Comparison of ENCODE assay signal across 21 cellular contexts in genomic region chr20:19679931-19680330, GRCh38.
DNase-seq lines count a peak whose midpoint lies in the region; ATAC-seq, FAIRE-seq and TF ChIP-seq lines count a peak whose summit lies in the region.
"Had no signal": no experiment of that assay in that cellular context is flagged by ENCODE, and none has a peak within 500 bp of the region (broad histone marks: within the 10 kb centered on the region; RNA-seq: fewer than 3 reads in every experiment).

No MANE protein-coding gene starts in this region.

- WGBS in IMR-90 (ENCODE audit: extremely low coverage in 2 of 2, insufficient read length in 1 of 2), 2 experiments, result 37% methylated on average over 2 of the region's 3 CpGs; no CpG with 5 or more reads in 1 of the 2 experiments
- 84% methylated on average over 3 of the region's 3 CpGs; no CpG with 5 or more reads in 1 of the 2 experiments for WGBS in H1 (ENCODE audit: extremely low coverage in 1 of 2, insufficient coverage in 1 of 2, insufficient read length in 1 of 2, insufficient replicate concordance in 2 of 2, low coverage in 1 of 2, low lambda C conversion rate in 2 of 2, missing lambda C conversion rate in 1 of 2), 2 experiments

- H3K4ac ChIP-seq in IMR-90 (ENCODE audit: low read depth, low read length), result no peak overlapping the region
- peak overlapping the region; percentile 47 for H3K4ac ChIP-seq in H1 (replicated peaks; ENCODE audit: insufficient read length, low read depth, low read length)

- intact Hi-C loops in IMR-90 (cut with micrococcal nuclease), result no loop called here

- H3K36me3 ChIP-seq in HEK293 (ENCODE audit: control insufficient read depth in 2 of 2, insufficient read depth in 1 of 2, low read length in 2 of 2), result no peaks in the 10 kb centered on the region
- H3K36me3 ChIP-seq in IMR-90 (ENCODE audit: control insufficient read depth, insufficient read depth, low read length), result no peaks in the 10 kb centered on the region
- H3K36me3 ChIP-seq in H1 (ENCODE audit: control insufficient read depth in 2 of 4, insufficient read depth in 4 of 4, low read length in 3 of 4), result peaks cover 0 to 4% (median 0%) of the 10 kb centered on the region in 4 experiments; a peak in 1 of 8 replicates
- H3K36me3 ChIP-seq: BLaER1, HAP-1 had no signal

- H3K4me1 ChIP-seq in HEK293 (ENCODE audit: control insufficient read depth, insufficient read depth, low read length) (no peaks in the 10 kb centered on the region), IMR-90 (ENCODE audit: control insufficient read depth, insufficient read depth, low read length) (no peaks in the 10 kb centered on the region), H1 (replicated peaks in 1 of 4; ENCODE audit: control insufficient read depth in 3 of 4, insufficient read depth in 4 of 4, low read length in 3 of 4) (no peaks in the 10 kb centered on the region)
- H3K4me1 ChIP-seq: BLaER1, Caco-2, HAP-1 had no signal

- TF ChIP-seq EP300 in H1 (IDR thresholded peaks at IDR 0.05; ENCODE audit: borderline replicate concordance in 1 of 2, low read depth in 2 of 2, low read length in 2 of 2), result no peak

- H3K18ac ChIP-seq in IMR-90 (ENCODE audit: low read depth, low read length) (no peak overlapping the region), H1 (ENCODE audit: extremely low read depth, low read length) (no peak overlapping the region)

- H3K27ac Mint-ChIP-seq in T-cell, result no peak overlapping the region
- H3K27ac Mint-ChIP-seq: B cell; CD4-positive, CD25-positive, alpha-beta regulatory T cell; CD8-positive, alpha-beta T cell; GM23338 had no signal

- H3K27me3 Mint-ChIP-seq in T-cell, result no peaks in the 10 kb centered on the region

- no peak for FAIRE-seq in H1 (lab: Jason Lieb, UNC)
- FAIRE-seq in urothelium cell line (lab: Jason Lieb, UNC), result peak; percentile 94
- FAIRE-seq: G401.6, GM12878, GM18507, H54 had no signal

- H4K91ac ChIP-seq in IMR-90 (ENCODE audit: insufficient read depth, low read depth, low read length), result no peak overlapping the region
- no peak overlapping the region for H4K91ac ChIP-seq in H1 (replicated peaks; ENCODE audit: insufficient read length, low read length)

- H3K56ac ChIP-seq in IMR-90 (ENCODE audit: extremely low read depth, insufficient read depth, low read length) (no peak overlapping the region), H1 (replicated peaks; ENCODE audit: insufficient read length, low read depth, low read length) (no peak overlapping the region)

- no TSS peak for BruUV-seq in IMR-90 (replicated peaks; lab: Mats Ljungman, UMichigan)

- H3K9me1 ChIP-seq in IMR-90 (ENCODE audit: insufficient read depth, low read length), result no peaks in the 10 kb centered on the region

- H2AK9ac ChIP-seq in IMR-90 (replicated peaks; ENCODE audit: low read depth, low read length, poor library complexity), result no peak overlapping the region

- H3K27ac ChIP-seq in HEK293 (ENCODE audit: extremely low read depth, low read depth, low read length) (no peak overlapping the region), IMR-90 (ENCODE audit: insufficient read depth, low read length) (no peak overlapping the region), H1 (ENCODE audit: low read depth, low read length) (no peak overlapping the region)
- H3K27ac ChIP-seq: BLaER1, C4-2B had no signal

- H3K14ac ChIP-seq in IMR-90 (replicated peaks; ENCODE audit: low read depth, low read length), result no peak overlapping the region
- no peak overlapping the region for H3K14ac ChIP-seq in H1 (ENCODE audit: insufficient read length)

- H3K27me3 ChIP-seq in IMR-90 (ENCODE audit: control insufficient read depth, insufficient read depth, low read length) (peaks cover 27% of the 10 kb centered on the region), H1 (replicated peaks in 1 of 4; ENCODE audit: control insufficient read depth in 3 of 4, extremely low read depth in 1 of 4, insufficient read depth in 3 of 4, low read length in 3 of 4) (no peaks in the 10 kb centered on the region)
- H3K27me3 ChIP-seq: BLaER1 had no signal

- CTCF ChIA-PET in HEK293 (lab: Yijun Ruan, JAX), result no interaction called here
- CTCF ChIA-PET in IMR-90 (lab: Yijun Ruan, JAX), result no interaction called here
- CTCF ChIA-PET in H1 (lab: Charles Lee; ENCODE audit: partially characterized antibody), result no interaction called here
- CTCF ChIA-PET in T-cell (lab: Charles Lee), result no interaction called here

- no peak for ATAC-seq in IMR-90 (ENCODE audit: low read depth)
- ATAC-seq in T-cell (replicated peaks in 1 of 4), result no peak
- ATAC-seq: CD8-positive, alpha-beta T cell; GM12878; GM23338 had no signal

- H2BK20ac ChIP-seq in IMR-90 (ENCODE audit: low read depth, low read length) (no peak overlapping the region), H1 (ENCODE audit: low read length) (no peak overlapping the region)

- no peaks in the 10 kb centered on the region for H3K79me1 ChIP-seq in IMR-90 (ENCODE audit: low read depth in 1 of 2, low read length in 2 of 2)
- no peaks in the 10 kb centered on the region for H3K79me1 ChIP-seq in H1 (ENCODE audit: low read depth, low read length)

- peaks cover 2% of the 10 kb centered on the region; the same call in 1 of the 2 replicates for H3K23me2 ChIP-seq in H1 (ENCODE audit: low read depth, low read length)

- H4K8ac ChIP-seq in IMR-90 (ENCODE audit: low read depth in 2 of 2, low read length in 2 of 2), result no peak overlapping the region
- H4K8ac ChIP-seq in H1 (ENCODE audit: extremely low read depth, insufficient read depth, low read length), result no peak overlapping the region

- H3K23ac ChIP-seq in IMR-90 (ENCODE audit: low read depth, low read length) (no peak overlapping the region), H1 (ENCODE audit: insufficient read length) (no peak overlapping the region)

- in situ Hi-C loops in IMR-90 (cut with MboI; ENCODE audit: low sequenced_read_pairs), result loop anchor here (25.0 kb wide), 1 partner anchor 557 kb away; no protein-coding TSS in a partner anchor

- H2BK120ac ChIP-seq in IMR-90 (ENCODE audit: low read depth, low read length) (no peak overlapping the region), H1 (replicated peaks; ENCODE audit: low read depth, low read length) (no peak overlapping the region)

- H3K4me1 Mint-ChIP-seq in T-cell, result no peaks in the 10 kb centered on the region
- H3K4me1 Mint-ChIP-seq: B cell; CD4-positive, CD25-positive, alpha-beta regulatory T cell; GM23338 had no signal

- TF ChIP-seq RAD21 in IMR-90 (IDR thresholded peaks at IDR 0.05; ENCODE audit: low read length) (no peak), H1 (IDR thresholded peaks at IDR 0.05 in 1 of 2, conservative IDR thresholded peaks at IDR 0.05 in 1 of 2; ENCODE audit: low read depth in 2 of 2, low read length in 2 of 2) (no peak)

- H3K9me3 ChIP-seq in HEK293 (ENCODE audit: control insufficient read depth, insufficient read depth, low read depth, low read length), result no peaks in the 10 kb centered on the region
- peaks cover 2% of the 10 kb centered on the region; the same call in 1 of the 2 replicates for H3K9me3 ChIP-seq in IMR-90 (ENCODE audit: control insufficient read depth, insufficient read depth, low read length)
- peaks cover 6 to 25% of the 10 kb centered on the region in 2 experiments for H3K9me3 ChIP-seq in H1 (ENCODE audit: insufficient read depth in 2 of 2, low read depth in 1 of 2, low read length in 1 of 2)
- H3K9me3 ChIP-seq: HAP-1 had no signal

- POLR2A ChIA-PET in HEK293 (lab: Yijun Ruan, JAX), result no interaction called here
- POLR2A ChIA-PET in IMR-90 (lab: Charles Lee; ENCODE audit: unreplicated experiment), result no interaction called here
- POLR2A ChIA-PET in H1 (lab: Charles Lee; ENCODE audit: partially characterized antibody), result no interaction called here
- POLR2A ChIA-PET in T-cell (lab: Charles Lee), result no interaction called here

- H3K4me2 ChIP-seq in IMR-90 (ENCODE audit: low read depth, low read length) (no peak overlapping the region), H1 (ENCODE audit: insufficient read depth in 1 of 2, low read depth in 2 of 2, low read length in 2 of 2) (no peak overlapping the region)
- H3K4me2 ChIP-seq: BLaER1, GM23338 had no signal

- H3K9me3 Mint-ChIP-seq in T-cell, result peaks cover 0 to 10% (median 0%) of the 10 kb centered on the region in 3 donors

- DNase-seq in IMR-90 (no peak), H1 (ENCODE audit: low read depth in 1 of 2, low spot score in 2 of 2) (no peak), urothelium cell line (ENCODE audit: low spot score) (no peak), GF-D8 (lab: John Stamatoyannopoulos, UW) (no peak), T-cell (no peak), activated T-cell treated with anti-CD3 and anti-CD28 coated beads for 4 hours (no peak)
- DNase-seq: Caco-2; CD4-positive, CD25-positive, alpha-beta regulatory T cell; CD8-positive, alpha-beta T cell; DMS153; DND-41 had no signal

- H3K4me3 Mint-ChIP-seq in T-cell, result no peak overlapping the region
- H3K4me3 Mint-ChIP-seq: B cell; CD4-positive, CD25-positive, alpha-beta regulatory T cell; CD8-positive, alpha-beta T cell; GM23338 had no signal

- H2BK15ac ChIP-seq in IMR-90 (ENCODE audit: low read depth, low read length) (no peak overlapping the region), H1 (ENCODE audit: low read length) (no peak overlapping the region)

- no peaks in the 10 kb centered on the region for H3K36me3 Mint-ChIP-seq in T-cell
- H3K36me3 Mint-ChIP-seq: CD4-positive, CD25-positive, alpha-beta regulatory T cell; CD8-positive, alpha-beta T cell had no signal

- dilution Hi-C loops in IMR-90 (cut with HindIII; ENCODE audit: low sequenced_read_pairs, unreplicated experiment), result no loop called here

- H3K4me3 ChIP-seq in HEK293 (ENCODE audit: low read depth, low read length) (no peak overlapping the region), IMR-90 (ENCODE audit: insufficient read depth, low read depth, low read length) (no peak overlapping the region), H1 (ENCODE audit: extremely low read depth in 1 of 4, insufficient read depth in 2 of 4, low read depth in 3 of 4, low read length in 4 of 4) (no peak overlapping the region)
- H3K4me3 ChIP-seq: BLaER1, GM12878, GM23338, HAP-1 had no signal

- no peaks in the 10 kb centered on the region for H3K79me2 ChIP-seq in H1 (ENCODE audit: control insufficient read depth in 1 of 2, insufficient read depth in 2 of 2, low read length in 2 of 2)

- H4K20me1 ChIP-seq in IMR-90 (ENCODE audit: insufficient read depth, low read length) (no peaks in the 10 kb centered on the region), H1 (replicated peaks in 1 of 2; ENCODE audit: control insufficient read depth in 1 of 2, insufficient read depth in 2 of 2, low read length in 2 of 2) (no peaks in the 10 kb centered on the region)
- H4K20me1 ChIP-seq: BLaER1 had no signal

- H2AK5ac ChIP-seq in IMR-90 (ENCODE audit: low read depth, low read length) (no peak overlapping the region), H1 (ENCODE audit: low read depth, low read length) (no peak overlapping the region)

- TF ChIP-seq CTCF in HEK293 (tag by site-specific recombination; IDR thresholded peaks at IDR 0.05) (no peak), IMR-90 (conservative IDR thresholded peaks at IDR 0.05; ENCODE audit: low read depth, low read length) (no peak), H1 (IDR thresholded peaks at IDR 0.05; ENCODE audit: control extremely low read depth in 1 of 3, insufficient read depth in 1 of 3, low read depth in 1 of 3, low read length in 3 of 3) (no peak)

- H3K9ac ChIP-seq in IMR-90 (ENCODE audit: low read depth, low read length) (no peak overlapping the region), H1 (replicated peaks in 1 of 4; ENCODE audit: extremely low read depth in 1 of 4, low read depth in 3 of 4, low read length in 3 of 4) (no peak overlapping the region)
- H3K9ac ChIP-seq: BLaER1 had no signal

- TF ChIP-seq POLR2A in IMR-90 (IDR thresholded peaks at IDR 0.05; ENCODE audit: low read depth, low read length), result no peak
- TF ChIP-seq POLR2A in H1 (IDR thresholded peaks at IDR 0.05; ENCODE audit: control extremely low read depth in 1 of 2, low read depth in 2 of 2, low read length in 2 of 2), result no peak

- H2AFZ ChIP-seq in IMR-90 (replicated peaks; ENCODE audit: low read length, poor library complexity) (no peak overlapping the region), H1 (ENCODE audit: low read length) (no peak overlapping the region)
- H2AFZ ChIP-seq: GM23338 had no signal

- H2BK5ac ChIP-seq in IMR-90 (ENCODE audit: low read depth, low read length, poor library complexity, severe bottlenecking) (peak overlapping the region; percentile 18), H1 (ENCODE audit: low read depth, low read length) (no peak overlapping the region)

- H4K5ac ChIP-seq in IMR-90 (ENCODE audit: low read depth, low read length) (no peak overlapping the region), H1 (ENCODE audit: insufficient read length, low read depth, low read length) (no peak overlapping the region)

- H2BK12ac ChIP-seq in H1 (ENCODE audit: low read depth, low read length), result no peak overlapping the region
